17 cellular contexts compared by ENCODE assay signal in the genomic region with DNA sequence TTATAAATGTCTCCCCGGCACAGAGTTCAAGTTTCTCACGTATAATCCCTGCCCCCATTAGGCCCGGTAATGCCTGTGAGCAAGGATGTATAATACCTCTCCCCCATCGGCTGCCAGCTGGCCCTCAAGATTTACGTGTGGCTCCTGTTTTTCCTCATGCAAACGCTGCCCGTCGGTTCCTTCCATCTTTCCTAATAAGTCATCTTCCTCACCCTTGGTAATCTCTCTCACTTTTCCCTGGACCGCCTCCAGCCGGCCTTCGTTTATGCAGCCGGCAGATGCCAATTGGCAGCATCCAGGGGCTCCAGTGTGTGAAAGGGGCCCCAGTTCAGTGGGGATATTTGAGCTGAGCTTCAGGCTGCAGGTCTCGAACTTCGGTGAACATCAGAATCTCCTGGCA.
"Had no signal": no experiment of that assay in that cellular context is flagged by ENCODE, and none has a peak within 500 bp of the region (broad histone marks: within the 10 kb centered on the region; RNA-seq: fewer than 3 reads in every experiment).

No MANE protein-coding gene starts in this region.

- ATAC-seq: activated CD8-positive, alpha-beta T cell treated with anti-CD3 and anti-CD28 coated beads, Interleukin-2, amount 10 ng/mL, durations not matched to agents 7 days and 5 days; activated naive CD8-positive, alpha-beta T cell treated with anti-CD3 and anti-CD28 coated beads, Interleukin-2, amount 50 U/mL, for 24 hours; gastrocnemius medialis; heart left ventricle; naive thymus-derived CD8-positive, alpha-beta T cell; SK-N-SH treated with all-trans-retinoic acid at 6 μM for 48 hours had no signal

- DNase-seq: activated CD4-positive, alpha-beta T cell treated with anti-CD3 and anti-CD28 coated beads, Interleukin-2, amount 10 ng/mL, durations not matched to agents 7 days and 5 days; activated CD8-positive, alpha-beta T cell treated with anti-CD3 and anti-CD28 coated beads, Interleukin-2, amount 10 ng/mL, durations not matched to agents 7 days and 5 days; activated naive CD4-positive, alpha-beta T cell treated with anti-CD3 and anti-CD28 coated beads for 36 hours; activated naive CD8-positive, alpha-beta T cell treated with anti-CD3 and anti-CD28 coated beads, Interleukin-2, amount 50 U/mL, for 24 hours; activated T-cell treated with anti-CD3 and anti-CD28 coated beads, Interleukin-2, amount 50 U/mL, for 24 hours; brain microvascular endothelial cell; cortex of kidney; erythroblast; gastrocnemius medialis; naive thymus-derived CD8-positive, alpha-beta T cell; stimulated activated CD4-positive, alpha-beta T cell treated with anti-CD3 and anti-CD28 coated beads, Interleukin-15, amount 100 ng/mL, for 24 hours; stimulated activated CD4-positive, alpha-beta T cell treated with anti-CD3 and anti-CD28 coated beads, Interleukin-2, amount 100 ng/mL, for 48 hours; T-helper 1 cell; T-helper 9 cell had no signal

- H3K36me3 ChIP-seq: brain microvascular endothelial cell, gastrocnemius medialis, heart left ventricle had no signal

- H3K27me3 ChIP-seq: brain microvascular endothelial cell, gastrocnemius medialis, heart left ventricle had no signal

- H3K4me3 ChIP-seq: gastrocnemius medialis, heart left ventricle, skin epidermis had no signal

- H3K9me3 ChIP-seq: gastrocnemius medialis, heart left ventricle had no signal

- H3K27ac ChIP-seq: brain microvascular endothelial cell, gastrocnemius medialis, skin epidermis had no signal
